Comparison of ENCODE assay signal across 12 cellular contexts in the genomic region with DNA sequence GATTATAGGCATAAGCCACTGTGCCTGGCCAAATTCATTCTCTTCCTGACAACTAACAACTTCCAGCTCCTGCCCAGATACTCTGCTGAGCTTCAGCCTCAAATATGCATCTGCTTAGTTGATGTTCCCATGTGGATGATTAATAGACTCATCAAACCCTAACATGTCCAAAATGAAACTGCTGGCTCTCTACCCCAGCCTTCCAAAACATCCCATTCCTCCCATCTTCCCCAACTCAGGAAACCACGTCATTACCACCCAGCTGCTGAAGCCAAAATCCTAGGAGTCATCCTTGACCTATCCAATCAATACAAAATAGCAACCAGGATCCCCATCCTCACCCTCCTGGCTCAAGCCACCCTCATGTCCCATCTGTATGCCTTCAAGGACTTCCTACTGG. TPM values are rescaled to one million over a fixed set of nuclear protein-coding genes. Genes with fewer than 3 reads are reported as not detected.
DNase-seq lines count a peak whose midpoint lies in the region; FAIRE-seq and TF ChIP-seq lines count a peak whose summit lies in the region.
"Had no signal": no experiment of that assay in that cellular context is flagged by ENCODE, and none has a peak within 500 bp of the region (broad histone marks: within the 10 kb centered on the region; RNA-seq: fewer than 3 reads in every experiment).

No MANE protein-coding gene starts in this region.

- intact Hi-C loops in colonic mucosa (cut with DNase I) = no loop called here
- intact Hi-C loops in kidney (cut with DNase I) = no loop called here

- TF ChIP-seq CTCF in bronchial epithelial cell (IDR thresholded peaks at IDR 0.05; ENCODE audit: insufficient read depth, low read length, severe bottlenecking) (no peak), nephron progenitor cell (IDR thresholded peaks at IDR 0.05) (no peak), colonic mucosa (IDR thresholded peaks at IDR 0.05) (no peak), kidney (IDR thresholded peaks at IDR 0.05; ENCODE audit: borderline replicate concordance, extremely low read depth, insufficient read depth) (no peak)

- no peaks in the 10 kb centered on the region for H3K9me3 Mint-ChIP-seq in activated CD4-positive, alpha-beta T cell treated with anti-CD3 and anti-CD28 coated beads, Interleukin-2, amount 10 ng/mL, durations not matched to agents 7 days and 5 days
- H3K9me3 Mint-ChIP-seq in nephron progenitor cell = no peaks in the 10 kb centered on the region

- peaks cover 8% of the 10 kb centered on the region for H3K36me3 Mint-ChIP-seq in activated CD4-positive, alpha-beta T cell treated with anti-CD3 and anti-CD28 coated beads, Interleukin-2, amount 10 ng/mL, durations not matched to agents 7 days and 5 days (ENCODE audit: low read depth)
- H3K36me3 Mint-ChIP-seq in nephron progenitor cell (ENCODE audit: low read depth) = no peaks in the 10 kb centered on the region

- H3K4me1 Mint-ChIP-seq in activated CD4-positive, alpha-beta T cell treated with anti-CD3 and anti-CD28 coated beads, Interleukin-2, amount 10 ng/mL, durations not matched to agents 7 days and 5 days = peaks cover 40% of the 10 kb centered on the region
- H3K4me1 Mint-ChIP-seq in nephron progenitor cell = peaks cover 31% of the 10 kb centered on the region

- DNase-seq in activated CD4-positive, alpha-beta T cell treated with anti-CD3 and anti-CD28 coated beads, Interleukin-2, amount 10 ng/mL, durations not matched to agents 7 days and 5 days = no peak
- DNase-seq in activated CD4-positive, alpha-beta T cell treated with anti-CD3 and anti-CD28 coated beads for 1 hour = no peak
- DNase-seq in LHCN-M2 (ENCODE audit: low read depth) (peak; percentile 70), bronchial epithelial cell (ENCODE audit: low read depth) (peak; percentile 84), nephron progenitor cell (no peak), colonic mucosa (no peak), NCI-H2107 treated with DMSO at 0.1 percent for 48 hours (lab: John Stamatoyannopoulos, UW; ENCODE audit: unreplicated experiment) (no peak), kidney (no peak)
- DNase-seq: ACHN, cerebellar nuclear complex, hippocampal formation, NCI-H1417 treated with DMSO at 0.1 percent for 48 hours had no signal

- peak overlapping the region; percentile 7 for H3K27ac Mint-ChIP-seq in activated CD4-positive, alpha-beta T cell treated with anti-CD3 and anti-CD28 coated beads, Interleukin-2, amount 10 ng/mL, durations not matched to agents 7 days and 5 days
- peak overlapping the region; percentile 44 for H3K27ac Mint-ChIP-seq in nephron progenitor cell

- H3K4me3 ChIP-seq in bronchial epithelial cell (ENCODE audit: low read depth, low read length) (no peak overlapping the region), colonic mucosa (no peak overlapping the region), kidney (ENCODE audit: low read length in 2 of 2) (no peak overlapping the region)

- H3K9me3 ChIP-seq in colonic mucosa (no peaks in the 10 kb centered on the region), kidney (ENCODE audit: control insufficient read depth in 1 of 2, low read length in 2 of 2) (no peaks in the 10 kb centered on the region)

- H3K27me3 ChIP-seq in bronchial epithelial cell (ENCODE audit: control insufficient read depth, insufficient read depth, low read length) (no peaks in the 10 kb centered on the region), colonic mucosa (no peaks in the 10 kb centered on the region)

- POLR2A ChIA-PET in activated CD4-positive, alpha-beta T cell treated with anti-CD3 and anti-CD28 coated beads, Interleukin-2, amount 10 ng/mL, durations not matched to agents 7 days and 5 days (lab: Charles Lee) = no interaction called here

- peaks cover 3% of the 10 kb centered on the region for H3K4me1 ChIP-seq in colonic mucosa
- H3K4me1 ChIP-seq in kidney (ENCODE audit: control insufficient read depth in 1 of 2, insufficient read depth in 1 of 2, low read depth in 1 of 2, low read length in 2 of 2) = peaks cover 0 to 3% of the 10 kb centered on the region in 2 donors

- peaks cover 2% of the 10 kb centered on the region for H3K36me3 ChIP-seq in bronchial epithelial cell (ENCODE audit: control insufficient read depth, insufficient read depth, low read length)
- no peaks in the 10 kb centered on the region for H3K36me3 ChIP-seq in colonic mucosa
- H3K36me3 ChIP-seq in kidney (ENCODE audit: control insufficient read depth in 1 of 2, insufficient read depth in 2 of 2, low read length in 2 of 2) = no peaks in the 10 kb centered on the region

- no peak overlapping the region for H3K27ac ChIP-seq in colonic mucosa
- H3K27ac ChIP-seq in kidney (ENCODE audit: low read depth in 2 of 2, low read length in 2 of 2) = no peak overlapping the region

- CTCF ChIA-PET in activated CD4-positive, alpha-beta T cell treated with anti-CD3 and anti-CD28 coated beads, Interleukin-2, amount 10 ng/mL, durations not matched to agents 7 days and 5 days (lab: Charles Lee) = interaction anchor here (0.9 to 1.5 kb wide), 3 partner anchors 14 to 133 kb away, joined by 3 to 4 read pairs (median 3); no protein-coding TSS in a partner anchor

- H3K4me3 Mint-ChIP-seq in activated CD4-positive, alpha-beta T cell treated with anti-CD3 and anti-CD28 coated beads, Interleukin-2, amount 10 ng/mL, durations not matched to agents 7 days and 5 days = no peak overlapping the region
- H3K4me3 Mint-ChIP-seq in nephron progenitor cell = no peak overlapping the region

- FAIRE-seq in bronchial epithelial cell (lab: Jason Lieb, UNC) = no peak
- no peak for FAIRE-seq in kidney (lab: Jason Lieb, UNC)

- H3K27me3 Mint-ChIP-seq in activated CD4-positive, alpha-beta T cell treated with anti-CD3 and anti-CD28 coated beads, Interleukin-2, amount 10 ng/mL, durations not matched to agents 7 days and 5 days = no peaks in the 10 kb centered on the region
- peaks cover 41% of the 10 kb centered on the region for H3K27me3 Mint-ChIP-seq in nephron progenitor cell (ENCODE audit: low read depth, poor library complexity)

- H3K9ac ChIP-seq in colonic mucosa (ENCODE audit: low read depth in 2 of 2, low read length in 2 of 2) (no peak overlapping the region), kidney (ENCODE audit: low read length in 2 of 2) (no peak overlapping the region)

RNA-seq across cellular contexts. Expression of a gene that starts 20.9 kb away (rescaled TPM):
- total RNA-seq in activated CD4-positive, alpha-beta T cell treated with anti-CD3 and anti-CD28 coated beads, Interleukin-2, amount 10 ng/mL, durations not matched to agents 7 days and 5 days = 10 to 100 TPM; 19.6 to 22.9 TPM
- total RNA-seq in LHCN-M2 (2014; rRNA removed) (0.06 TPM in 1 of 2 replicates, not detected in the other), bronchial epithelial cell (0.26 and 0.53 TPM in 2 replicates), colonic mucosa (1 to 10 TPM; 2.1 to 4.0 TPM), kidney (9.8 TPM)
- polyA plus RNA-seq in LHCN-M2 (2012) = 0.67 TPM
- polyA plus RNA-seq in kidney (ENCODE audit: insufficient read depth, low read depth, low replicate concordance) = 1.3 TPM

RNA-seq across cellular contexts. Expression of a gene that starts 35.4 kb away (rescaled TPM):
- total RNA-seq in activated CD4-positive, alpha-beta T cell treated with anti-CD3 and anti-CD28 coated beads, Interleukin-2, amount 10 ng/mL, durations not matched to agents 7 days and 5 days = 10 to 100 TPM; 14.1 to 15.8 TPM
- total RNA-seq in LHCN-M2 (2014; rRNA removed) (23.3 and 26.2 TPM in 2 replicates), bronchial epithelial cell (7.1 and 7.4 TPM in 2 replicates), colonic mucosa (10 to 100 TPM; 14.7 to 15.9 TPM), kidney (12.7 TPM)
- polyA plus RNA-seq in LHCN-M2 (2012) = 10.9 TPM
- polyA plus RNA-seq in kidney (ENCODE audit: insufficient read depth, low read depth, low replicate concordance) = 7.2 TPM

RNA-seq across cellular contexts. Expression of a gene that starts 41.4 kb away (rescaled TPM):
- total RNA-seq in activated CD4-positive, alpha-beta T cell treated with anti-CD3 and anti-CD28 coated beads, Interleukin-2, amount 10 ng/mL, durations not matched to agents 7 days and 5 days = under 1 TPM; 0.65 to 0.79 TPM
- total RNA-seq in LHCN-M2 (2014; rRNA removed) (0.06 TPM in 2 replicates), bronchial epithelial cell (under 0.01 TPM in 2 replicates), colonic mucosa (1 to 10 TPM in 1 of 2 donors, under 1 TPM in 1; 0.62 to 2.3 TPM), kidney (16.2 TPM)
- 0.06 TPM for polyA plus RNA-seq in LHCN-M2 (2012)
- polyA plus RNA-seq in kidney (ENCODE audit: insufficient read depth, low read depth, low replicate concordance) = 8.9 TPM

Comparison
In these comparisons a context has a peak if more than half of its experiments do, and no peak if none do; other contexts are left out.
1. DNase-seq: peak in LHCN-M2 (single experiment) and bronchial epithelial cell (single experiment); none in activated CD4-positive, alpha-beta T cell treated with anti-CD3 and anti-CD28 coated beads, Interleukin-2, amount 10 ng/mL, durations not matched to agents 7 days and 5 days (single experiment), activated CD4-positive, alpha-beta T cell treated with anti-CD3 and anti-CD28 coated beads for 1 hour (single experiment), nephron progenitor cell (single experiment), colonic mucosa (single experiment), NCI-H2107 treated with DMSO at 0.1 percent for 48 hours (single experiment) and kidney (single experiment).